ENCODE assay signal across 8 cellular contexts in genomic region chr1:68229927-68230812, GRCh38.
DNase-seq lines count a peak whose midpoint lies in the region; ATAC-seq and TF ChIP-seq lines count a peak whose summit lies in the region.

No MANE protein-coding gene starts in this region.

- H4K20me1 ChIP-seq in MM.1S (ENCODE audit: insufficient read depth, low read length): no peaks in the 10 kb centered on the region

- H3K79me2 ChIP-seq in MM.1S (ENCODE audit: low read length): no peaks in the 10 kb centered on the region

- no peaks in the 10 kb centered on the region for H3K9me2 ChIP-seq in MM.1S (replicated peaks; ENCODE audit: insufficient read depth, low read length)

- H3K36me3 ChIP-seq in HUES48 (ENCODE audit: control insufficient read depth, insufficient read depth, low read length) (no peaks in the 10 kb centered on the region), iPS-15b (ENCODE audit: control insufficient read depth, insufficient read depth, low read length) (no peaks in the 10 kb centered on the region), MM.1S (replicated peaks; ENCODE audit: insufficient read depth, low read length) (no peaks in the 10 kb centered on the region)

- peak overlapping the region; percentile 72 for H3K4me3 ChIP-seq in HUES48 (ENCODE audit: low read depth, low read length)
- H3K4me3 ChIP-seq in WI38 (ENCODE audit: low read depth, low read length): peak overlapping the region; percentile 98
- H3K4me3 ChIP-seq in iPS-15b (ENCODE audit: low read depth, low read length): peak overlapping the region; percentile 66
- H3K4me3 ChIP-seq in skeletal muscle cell (ENCODE audit: low read depth, low read length): peak overlapping the region; percentile 93
- H3K4me3 ChIP-seq in MM.1S (ENCODE audit: low read length): no peak overlapping the region

- H3K27ac ChIP-seq in HUES48 (ENCODE audit: low read depth, low read length): no peak overlapping the region
- H3K27ac ChIP-seq in MM.1S (ENCODE audit: low read length): no peak overlapping the region

- no peaks in the 10 kb centered on the region for H3F3A ChIP-seq in MM.1S (ENCODE audit: insufficient read depth, low read length)

- H2AFZ ChIP-seq in MM.1S (ENCODE audit: low read length): no peak overlapping the region

- H3K9me3 ChIP-seq in HUES48 (ENCODE audit: control insufficient read depth, insufficient read depth, low read length): no peaks in the 10 kb centered on the region
- no peaks in the 10 kb centered on the region for H3K9me3 ChIP-seq in iPS-15b (ENCODE audit: control insufficient read depth, insufficient read depth, low read length)
- H3K9me3 ChIP-seq in MM.1S (replicated peaks; ENCODE audit: insufficient read depth, low read length): no peaks in the 10 kb centered on the region

- H3K4me2 ChIP-seq in MM.1S (ENCODE audit: low read depth, low read length): no peak overlapping the region

- H3K4me1 ChIP-seq in HUES48 (ENCODE audit: control insufficient read depth, insufficient read depth, low read length): peaks cover 35% of the 10 kb centered on the region
- peaks cover 3% of the 10 kb centered on the region for H3K4me1 ChIP-seq in iPS-15b (ENCODE audit: control insufficient read depth, insufficient read depth, low read length)
- H3K4me1 ChIP-seq in MM.1S (ENCODE audit: low read length): peaks cover 4% of the 10 kb centered on the region; the same call in 1 of the 2 replicates

- TF ChIP-seq CTCF in WI38 (IDR thresholded peaks at IDR 0.05; ENCODE audit: low read depth, low read length) (no peak), MM.1S (IDR thresholded peaks at IDR 0.05; ENCODE audit: low read length) (no peak)

- H3K27me3 ChIP-seq in HUES48 (ENCODE audit: control insufficient read depth, insufficient read depth, low read length) (peaks cover 100% of the 10 kb centered on the region), iPS-15b (ENCODE audit: control insufficient read depth, insufficient read depth, low read length) (peaks cover 93% of the 10 kb centered on the region), MM.1S (replicated peaks; ENCODE audit: insufficient read depth, low read length) (no peaks in the 10 kb centered on the region)

- ATAC-seq in GM21717 (IDR thresholded peaks at IDR 0.05; ENCODE audit: unreplicated experiment) (no peak), GM21360 (IDR thresholded peaks at IDR 0.05; ENCODE audit: unreplicated experiment) (no peak)

- DNase-seq in skeletal muscle cell (ENCODE audit: low read depth) (no peak), NOMO-1 (lab: John Stamatoyannopoulos, UW; ENCODE audit: unreplicated experiment in 2 of 2) (no peak), MM.1S (no peak)

- H3K9ac ChIP-seq in HUES48 (ENCODE audit: low read depth, low read length): no peak overlapping the region
- no peak overlapping the region for H3K9ac ChIP-seq in iPS-15b (ENCODE audit: low read depth, low read length)
- no peak overlapping the region for H3K9ac ChIP-seq in MM.1S (ENCODE audit: low read length)
